ENCODE assay signal across 1 cellular context in the genomic region with DNA sequence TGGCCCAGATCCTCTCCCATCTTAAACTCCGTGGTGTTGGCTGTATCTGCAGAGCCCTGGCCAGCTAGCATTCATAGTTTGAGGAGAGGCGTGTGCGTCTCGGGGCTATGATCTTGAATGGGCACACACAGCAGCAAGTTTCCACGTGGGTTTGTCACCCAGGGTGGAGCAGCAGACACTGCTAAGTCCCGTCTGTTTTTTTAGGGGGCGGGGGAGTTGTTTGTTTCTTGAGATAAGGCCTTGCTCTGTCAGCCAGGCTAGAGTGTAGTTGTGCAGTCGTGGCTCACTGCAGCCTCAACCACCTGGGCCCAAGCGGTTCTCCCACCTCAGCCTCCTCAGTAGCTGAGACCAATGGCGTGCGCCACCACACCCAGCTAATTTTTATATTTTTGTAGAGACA.
A peak's percentile ranks its signal among the peaks of the same experiment; 100 is the strongest.
TF ChIP-seq lines count a peak whose summit lies in the region.

No MANE protein-coding gene starts in this region.

TF ChIP-seq in K562, 482 proteins besides CTCF, POLR2A, EP300 and RAD21 (continued from another document and continues in another):
- TF ChIP-seq, protein P1, sequence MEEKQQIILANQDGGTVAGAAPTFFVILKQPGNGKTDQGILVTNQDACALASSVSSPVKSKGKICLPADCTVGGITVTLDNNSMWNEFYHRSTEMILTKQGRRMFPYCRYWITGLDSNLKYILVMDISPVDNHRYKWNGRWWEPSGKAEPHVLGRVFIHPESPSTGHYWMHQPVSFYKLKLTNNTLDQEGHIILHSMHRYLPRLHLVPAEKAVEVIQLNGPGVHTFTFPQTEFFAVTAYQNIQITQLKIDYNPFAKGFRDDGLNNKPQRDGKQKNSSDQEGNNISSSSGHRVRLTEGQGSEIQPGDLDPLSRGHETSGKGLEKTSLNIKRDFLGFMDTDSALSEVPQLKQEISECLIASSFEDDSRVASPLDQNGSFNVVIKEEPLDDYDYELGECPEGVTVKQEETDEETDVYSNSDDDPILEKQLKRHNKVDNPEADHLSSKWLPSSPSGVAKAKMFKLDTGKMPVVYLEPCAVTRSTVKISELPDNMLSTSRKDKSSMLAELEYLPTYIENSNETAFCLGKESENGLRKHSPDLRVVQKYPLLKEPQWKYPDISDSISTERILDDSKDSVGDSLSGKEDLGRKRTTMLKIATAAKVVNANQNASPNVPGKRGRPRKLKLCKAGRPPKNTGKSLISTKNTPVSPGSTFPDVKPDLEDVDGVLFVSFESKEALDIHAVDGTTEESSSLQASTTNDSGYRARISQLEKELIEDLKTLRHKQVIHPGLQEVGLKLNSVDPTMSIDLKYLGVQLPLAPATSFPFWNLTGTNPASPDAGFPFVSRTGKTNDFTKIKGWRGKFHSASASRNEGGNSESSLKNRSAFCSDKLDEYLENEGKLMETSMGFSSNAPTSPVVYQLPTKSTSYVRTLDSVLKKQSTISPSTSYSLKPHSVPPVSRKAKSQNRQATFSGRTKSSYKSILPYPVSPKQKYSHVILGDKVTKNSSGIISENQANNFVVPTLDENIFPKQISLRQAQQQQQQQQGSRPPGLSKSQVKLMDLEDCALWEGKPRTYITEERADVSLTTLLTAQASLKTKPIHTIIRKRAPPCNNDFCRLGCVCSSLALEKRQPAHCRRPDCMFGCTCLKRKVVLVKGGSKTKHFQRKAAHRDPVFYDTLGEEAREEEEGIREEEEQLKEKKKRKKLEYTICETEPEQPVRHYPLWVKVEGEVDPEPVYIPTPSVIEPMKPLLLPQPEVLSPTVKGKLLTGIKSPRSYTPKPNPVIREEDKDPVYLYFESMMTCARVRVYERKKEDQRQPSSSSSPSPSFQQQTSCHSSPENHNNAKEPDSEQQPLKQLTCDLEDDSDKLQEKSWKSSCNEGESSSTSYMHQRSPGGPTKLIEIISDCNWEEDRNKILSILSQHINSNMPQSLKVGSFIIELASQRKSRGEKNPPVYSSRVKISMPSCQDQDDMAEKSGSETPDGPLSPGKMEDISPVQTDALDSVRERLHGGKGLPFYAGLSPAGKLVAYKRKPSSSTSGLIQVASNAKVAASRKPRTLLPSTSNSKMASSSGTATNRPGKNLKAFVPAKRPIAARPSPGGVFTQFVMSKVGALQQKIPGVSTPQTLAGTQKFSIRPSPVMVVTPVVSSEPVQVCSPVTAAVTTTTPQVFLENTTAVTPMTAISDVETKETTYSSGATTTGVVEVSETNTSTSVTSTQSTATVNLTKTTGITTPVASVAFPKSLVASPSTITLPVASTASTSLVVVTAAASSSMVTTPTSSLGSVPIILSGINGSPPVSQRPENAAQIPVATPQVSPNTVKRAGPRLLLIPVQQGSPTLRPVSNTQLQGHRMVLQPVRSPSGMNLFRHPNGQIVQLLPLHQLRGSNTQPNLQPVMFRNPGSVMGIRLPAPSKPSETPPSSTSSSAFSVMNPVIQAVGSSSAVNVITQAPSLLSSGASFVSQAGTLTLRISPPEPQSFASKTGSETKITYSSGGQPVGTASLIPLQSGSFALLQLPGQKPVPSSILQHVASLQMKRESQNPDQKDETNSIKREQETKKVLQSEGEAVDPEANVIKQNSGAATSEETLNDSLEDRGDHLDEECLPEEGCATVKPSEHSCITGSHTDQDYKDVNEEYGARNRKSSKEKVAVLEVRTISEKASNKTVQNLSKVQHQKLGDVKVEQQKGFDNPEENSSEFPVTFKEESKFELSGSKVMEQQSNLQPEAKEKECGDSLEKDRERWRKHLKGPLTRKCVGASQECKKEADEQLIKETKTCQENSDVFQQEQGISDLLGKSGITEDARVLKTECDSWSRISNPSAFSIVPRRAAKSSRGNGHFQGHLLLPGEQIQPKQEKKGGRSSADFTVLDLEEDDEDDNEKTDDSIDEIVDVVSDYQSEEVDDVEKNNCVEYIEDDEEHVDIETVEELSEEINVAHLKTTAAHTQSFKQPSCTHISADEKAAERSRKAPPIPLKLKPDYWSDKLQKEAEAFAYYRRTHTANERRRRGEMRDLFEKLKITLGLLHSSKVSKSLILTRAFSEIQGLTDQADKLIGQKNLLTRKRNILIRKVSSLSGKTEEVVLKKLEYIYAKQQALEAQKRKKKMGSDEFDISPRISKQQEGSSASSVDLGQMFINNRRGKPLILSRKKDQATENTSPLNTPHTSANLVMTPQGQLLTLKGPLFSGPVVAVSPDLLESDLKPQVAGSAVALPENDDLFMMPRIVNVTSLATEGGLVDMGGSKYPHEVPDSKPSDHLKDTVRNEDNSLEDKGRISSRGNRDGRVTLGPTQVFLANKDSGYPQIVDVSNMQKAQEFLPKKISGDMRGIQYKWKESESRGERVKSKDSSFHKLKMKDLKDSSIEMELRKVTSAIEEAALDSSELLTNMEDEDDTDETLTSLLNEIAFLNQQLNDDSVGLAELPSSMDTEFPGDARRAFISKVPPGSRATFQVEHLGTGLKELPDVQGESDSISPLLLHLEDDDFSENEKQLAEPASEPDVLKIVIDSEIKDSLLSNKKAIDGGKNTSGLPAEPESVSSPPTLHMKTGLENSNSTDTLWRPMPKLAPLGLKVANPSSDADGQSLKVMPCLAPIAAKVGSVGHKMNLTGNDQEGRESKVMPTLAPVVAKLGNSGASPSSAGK (IDR thresholded peaks at IDR 0.05) = peak; percentile 35; the same call in 1 of the 2 replicates
- no peak for TF ChIP-seq PHF20 (IDR thresholded peaks at IDR 0.05; ENCODE audit: partially characterized antibody)
- no peak for TF ChIP-seq ZNF57 (CRISPR knock-in tag; IDR thresholded peaks at IDR 0.05)
- no peak for TF ChIP-seq KLF6 (CRISPR knock-in tag; IDR thresholded peaks at IDR 0.05; ENCODE audit: borderline replicate concordance)
- TF ChIP-seq RBM17 (IDR thresholded peaks at IDR 0.05; ENCODE audit: borderline replicate concordance, low read depth, low read length) = no peak
- TF ChIP-seq SIRT6 (IDR thresholded peaks at IDR 0.05; ENCODE audit: low read depth, low read length) = no peak
- TF ChIP-seq BACH1 (tag; IDR thresholded peaks at IDR 0.05) = no peak
- TF ChIP-seq TAL1 (IDR thresholded peaks at IDR 0.05) = no peak
- TF ChIP-seq, protein P2, sequence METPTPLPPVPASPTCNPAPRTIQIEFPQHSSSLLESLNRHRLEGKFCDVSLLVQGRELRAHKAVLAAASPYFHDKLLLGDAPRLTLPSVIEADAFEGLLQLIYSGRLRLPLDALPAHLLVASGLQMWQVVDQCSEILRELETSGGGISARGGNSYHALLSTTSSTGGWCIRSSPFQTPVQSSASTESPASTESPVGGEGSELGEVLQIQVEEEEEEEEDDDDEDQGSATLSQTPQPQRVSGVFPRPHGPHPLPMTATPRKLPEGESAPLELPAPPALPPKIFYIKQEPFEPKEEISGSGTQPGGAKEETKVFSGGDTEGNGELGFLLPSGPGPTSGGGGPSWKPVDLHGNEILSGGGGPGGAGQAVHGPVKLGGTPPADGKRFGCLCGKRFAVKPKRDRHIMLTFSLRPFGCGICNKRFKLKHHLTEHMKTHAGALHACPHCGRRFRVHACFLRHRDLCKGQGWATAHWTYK (CRISPR knock-in tag; IDR thresholded peaks at IDR 0.05) = no peak
- no peak for TF ChIP-seq SPI1 (IDR thresholded peaks at IDR 0.05; ENCODE audit: borderline replicate concordance, low read depth, low read length)
- peak; percentile 38; the same call in 1 of the 2 replicates for TF ChIP-seq ARID1B (IDR thresholded peaks at IDR 0.05)
- TF ChIP-seq, protein P3, sequence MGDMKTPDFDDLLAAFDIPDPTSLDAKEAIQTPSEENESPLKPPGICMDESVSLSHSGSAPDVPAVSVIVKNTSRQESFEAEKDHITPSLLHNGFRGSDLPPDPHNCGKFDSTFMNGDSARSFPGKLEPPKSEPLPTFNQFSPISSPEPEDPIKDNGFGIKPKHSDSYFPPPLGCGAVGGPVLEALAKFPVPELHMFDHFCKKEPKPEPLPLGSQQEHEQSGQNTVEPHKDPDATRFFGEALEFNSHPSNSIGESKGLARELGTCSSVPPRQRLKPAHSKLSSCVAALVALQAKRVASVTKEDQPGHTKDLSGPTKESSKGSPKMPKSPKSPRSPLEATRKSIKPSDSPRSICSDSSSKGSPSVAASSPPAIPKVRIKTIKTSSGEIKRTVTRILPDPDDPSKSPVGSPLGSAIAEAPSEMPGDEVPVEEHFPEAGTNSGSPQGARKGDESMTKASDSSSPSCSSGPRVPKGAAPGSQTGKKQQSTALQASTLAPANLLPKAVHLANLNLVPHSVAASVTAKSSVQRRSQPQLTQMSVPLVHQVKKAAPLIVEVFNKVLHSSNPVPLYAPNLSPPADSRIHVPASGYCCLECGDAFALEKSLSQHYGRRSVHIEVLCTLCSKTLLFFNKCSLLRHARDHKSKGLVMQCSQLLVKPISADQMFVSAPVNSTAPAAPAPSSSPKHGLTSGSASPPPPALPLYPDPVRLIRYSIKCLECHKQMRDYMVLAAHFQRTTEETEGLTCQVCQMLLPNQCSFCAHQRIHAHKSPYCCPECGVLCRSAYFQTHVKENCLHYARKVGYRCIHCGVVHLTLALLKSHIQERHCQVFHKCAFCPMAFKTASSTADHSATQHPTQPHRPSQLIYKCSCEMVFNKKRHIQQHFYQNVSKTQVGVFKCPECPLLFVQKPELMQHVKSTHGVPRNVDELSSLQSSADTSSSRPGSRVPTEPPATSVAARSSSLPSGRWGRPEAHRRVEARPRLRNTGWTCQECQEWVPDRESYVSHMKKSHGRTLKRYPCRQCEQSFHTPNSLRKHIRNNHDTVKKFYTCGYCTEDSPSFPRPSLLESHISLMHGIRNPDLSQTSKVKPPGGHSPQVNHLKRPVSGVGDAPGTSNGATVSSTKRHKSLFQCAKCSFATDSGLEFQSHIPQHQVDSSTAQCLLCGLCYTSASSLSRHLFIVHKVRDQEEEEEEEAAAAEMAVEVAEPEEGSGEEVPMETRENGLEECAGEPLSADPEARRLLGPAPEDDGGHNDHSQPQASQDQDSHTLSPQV (IDR thresholded peaks at IDR 0.05) = 0 out of 2 replicates have a peak, but pooled peaks have one; percentile 30
- no peak for TF ChIP-seq ZBED1 (IDR thresholded peaks at IDR 0.05)
- TF ChIP-seq PHB2 (IDR thresholded peaks at IDR 0.05; ENCODE audit: low read depth) = no peak
- TF ChIP-seq GTF2F1 (IDR thresholded peaks at IDR 0.05; ENCODE audit: low read depth, low read length) = no peak
- TF ChIP-seq CTBP1 (IDR thresholded peaks at IDR 0.05; ENCODE audit: borderline replicate concordance) = no peak
- no peak for TF ChIP-seq ZNF76 (CRISPR knock-in tag; IDR thresholded peaks at IDR 0.05; ENCODE audit: borderline replicate concordance)
- TF ChIP-seq EGR1 (conservative IDR thresholded peaks at IDR 0.05) = no peak
- TF ChIP-seq SMAD3 (CRISPR knock-in tag; conservative IDR thresholded peaks at IDR 0.05) = no peak
- no peak for TF ChIP-seq ZNF134 (CRISPR knock-in tag; conservative IDR thresholded peaks at IDR 0.05)
- TF ChIP-seq, protein P4, sequence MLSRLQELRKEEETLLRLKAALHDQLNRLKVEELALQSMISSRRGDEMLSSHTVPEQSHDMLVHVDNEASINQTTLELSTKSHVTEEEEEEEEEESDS (CRISPR knock-in tag; IDR thresholded peaks at IDR 0.05) = no peak
- TF ChIP-seq ZNF699 (CRISPR knock-in tag; IDR thresholded peaks at IDR 0.05; ENCODE audit: insufficient replicate concordance) = no peak
- TF ChIP-seq ZNF24 (IDR thresholded peaks at IDR 0.05) = no peak
- no peak for TF ChIP-seq NR3C1 (CRISPR knock-in tag; IDR thresholded peaks at IDR 0.05)
- TF ChIP-seq SP2 (IDR thresholded peaks at IDR 0.05; ENCODE audit: extremely low read depth, low read depth, low read length, poor library complexity, severe bottlenecking) = no peak
- TF ChIP-seq, protein P5, sequence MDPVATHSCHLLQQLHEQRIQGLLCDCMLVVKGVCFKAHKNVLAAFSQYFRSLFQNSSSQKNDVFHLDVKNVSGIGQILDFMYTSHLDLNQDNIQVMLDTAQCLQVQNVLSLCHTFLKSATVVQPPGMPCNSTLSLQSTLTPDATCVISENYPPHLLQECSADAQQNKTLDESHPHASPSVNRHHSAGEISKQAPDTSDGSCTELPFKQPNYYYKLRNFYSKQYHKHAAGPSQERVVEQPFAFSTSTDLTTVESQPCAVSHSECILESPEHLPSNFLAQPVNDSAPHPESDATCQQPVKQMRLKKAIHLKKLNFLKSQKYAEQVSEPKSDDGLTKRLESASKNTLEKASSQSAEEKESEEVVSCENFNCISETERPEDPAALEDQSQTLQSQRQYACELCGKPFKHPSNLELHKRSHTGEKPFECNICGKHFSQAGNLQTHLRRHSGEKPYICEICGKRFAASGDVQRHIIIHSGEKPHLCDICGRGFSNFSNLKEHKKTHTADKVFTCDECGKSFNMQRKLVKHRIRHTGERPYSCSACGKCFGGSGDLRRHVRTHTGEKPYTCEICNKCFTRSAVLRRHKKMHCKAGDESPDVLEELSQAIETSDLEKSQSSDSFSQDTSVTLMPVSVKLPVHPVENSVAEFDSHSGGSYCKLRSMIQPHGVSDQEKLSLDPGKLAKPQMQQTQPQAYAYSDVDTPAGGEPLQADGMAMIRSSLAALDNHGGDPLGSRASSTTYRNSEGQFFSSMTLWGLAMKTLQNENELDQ (CRISPR knock-in tag; IDR thresholded peaks at IDR 0.05; ENCODE audit: borderline replicate concordance) = no peak
- TF ChIP-seq MAFG (tag; conservative IDR thresholded peaks at IDR 0.05) = no peak
- TF ChIP-seq IRF2 (CRISPR knock-in tag; IDR thresholded peaks at IDR 0.05) = no peak
- TF ChIP-seq ZFP1 (CRISPR knock-in tag; IDR thresholded peaks at IDR 0.05) = no peak
- TF ChIP-seq, protein P6, sequence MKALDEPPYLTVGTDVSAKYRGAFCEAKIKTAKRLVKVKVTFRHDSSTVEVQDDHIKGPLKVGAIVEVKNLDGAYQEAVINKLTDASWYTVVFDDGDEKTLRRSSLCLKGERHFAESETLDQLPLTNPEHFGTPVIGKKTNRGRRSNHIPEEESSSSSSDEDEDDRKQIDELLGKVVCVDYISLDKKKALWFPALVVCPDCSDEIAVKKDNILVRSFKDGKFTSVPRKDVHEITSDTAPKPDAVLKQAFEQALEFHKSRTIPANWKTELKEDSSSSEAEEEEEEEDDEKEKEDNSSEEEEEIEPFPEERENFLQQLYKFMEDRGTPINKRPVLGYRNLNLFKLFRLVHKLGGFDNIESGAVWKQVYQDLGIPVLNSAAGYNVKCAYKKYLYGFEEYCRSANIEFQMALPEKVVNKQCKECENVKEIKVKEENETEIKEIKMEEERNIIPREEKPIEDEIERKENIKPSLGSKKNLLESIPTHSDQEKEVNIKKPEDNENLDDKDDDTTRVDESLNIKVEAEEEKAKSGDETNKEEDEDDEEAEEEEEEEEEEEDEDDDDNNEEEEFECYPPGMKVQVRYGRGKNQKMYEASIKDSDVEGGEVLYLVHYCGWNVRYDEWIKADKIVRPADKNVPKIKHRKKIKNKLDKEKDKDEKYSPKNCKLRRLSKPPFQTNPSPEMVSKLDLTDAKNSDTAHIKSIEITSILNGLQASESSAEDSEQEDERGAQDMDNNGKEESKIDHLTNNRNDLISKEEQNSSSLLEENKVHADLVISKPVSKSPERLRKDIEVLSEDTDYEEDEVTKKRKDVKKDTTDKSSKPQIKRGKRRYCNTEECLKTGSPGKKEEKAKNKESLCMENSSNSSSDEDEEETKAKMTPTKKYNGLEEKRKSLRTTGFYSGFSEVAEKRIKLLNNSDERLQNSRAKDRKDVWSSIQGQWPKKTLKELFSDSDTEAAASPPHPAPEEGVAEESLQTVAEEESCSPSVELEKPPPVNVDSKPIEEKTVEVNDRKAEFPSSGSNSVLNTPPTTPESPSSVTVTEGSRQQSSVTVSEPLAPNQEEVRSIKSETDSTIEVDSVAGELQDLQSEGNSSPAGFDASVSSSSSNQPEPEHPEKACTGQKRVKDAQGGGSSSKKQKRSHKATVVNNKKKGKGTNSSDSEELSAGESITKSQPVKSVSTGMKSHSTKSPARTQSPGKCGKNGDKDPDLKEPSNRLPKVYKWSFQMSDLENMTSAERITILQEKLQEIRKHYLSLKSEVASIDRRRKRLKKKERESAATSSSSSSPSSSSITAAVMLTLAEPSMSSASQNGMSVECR (CRISPR knock-in tag; IDR thresholded peaks at IDR 0.05) = no peak
